8 cellular contexts compared by ENCODE assay signal in the genomic region with DNA sequence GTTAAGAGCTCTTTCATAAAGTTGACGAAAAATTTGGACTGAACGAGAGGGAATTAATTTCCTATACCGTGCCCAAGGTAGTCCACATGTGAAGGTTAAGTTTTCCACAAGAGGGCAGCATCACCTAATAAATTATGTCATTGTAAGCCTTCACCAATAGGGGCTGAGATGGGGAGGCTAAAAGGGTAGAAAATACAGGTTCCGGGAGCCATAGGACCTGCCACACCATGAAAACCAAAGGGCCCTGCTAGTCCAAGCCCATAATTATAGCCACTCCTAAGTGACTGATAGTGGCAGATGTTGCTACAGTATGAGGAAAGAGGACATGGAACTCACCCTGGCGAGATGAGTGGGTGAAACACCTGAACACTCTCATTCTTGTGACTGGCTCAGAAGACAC.
DNase-seq lines count a peak whose midpoint lies in the region; ATAC-seq and TF ChIP-seq lines count a peak whose summit lies in the region.

No MANE protein-coding gene starts in this region.

- POLR2A ChIA-PET in HEK293T (lab: Yijun Ruan, JAX): no interaction called here

- H3K9me3 ChIP-seq in heart right ventricle (no peaks in the 10 kb centered on the region), sigmoid colon (no peaks in the 10 kb centered on the region)

- no peaks in the 10 kb centered on the region for H3K4me1 ChIP-seq in heart right ventricle
- H3K4me1 ChIP-seq in sigmoid colon: no peaks in the 10 kb centered on the region

- no peak overlapping the region for H3K27ac ChIP-seq in heart right ventricle
- no peak overlapping the region for H3K27ac ChIP-seq in sigmoid colon

- WGBS in heart right ventricle, 2 donors: 30 to 32% methylated on average over 5 of the region's 5 CpGs
- 28 to 34% methylated on average over 5 of the region's 5 CpGs for WGBS in sigmoid colon, 2 donors

- peaks cover 0 to 10% (median 0%) of the 10 kb centered on the region in 9 donors for H3K36me3 ChIP-seq in heart right ventricle
- no peaks in the 10 kb centered on the region for H3K36me3 ChIP-seq in sigmoid colon

- TF ChIP-seq CTCF in GM12865 (IDR thresholded peaks at IDR 0.05; ENCODE audit: insufficient read depth, low read depth, low read length, missing control alignments) (peak; percentile 36), NB4 (IDR thresholded peaks at IDR 0.05; ENCODE audit: low read depth, low read length) (peak; percentile 7), WI38 (IDR thresholded peaks at IDR 0.05; ENCODE audit: low read depth, low read length) (peak; percentile 37; the same call in 1 of the 2 replicates), heart right ventricle (IDR thresholded peaks at IDR 0.05) (peak; percentile 21 to 73 (median 63)), sigmoid colon (IDR thresholded peaks at IDR 0.05) (peak; percentile 9 to 54 (median 42))

- H3K27me3 ChIP-seq in heart right ventricle: peaks cover 0 to 59% (median 0%) of the 10 kb centered on the region in 7 donors
- H3K27me3 ChIP-seq in sigmoid colon: no peaks in the 10 kb centered on the region

- no peak overlapping the region for H3K4me3 ChIP-seq in GM12865 (ENCODE audit: low read depth, low read length)
- H3K4me3 ChIP-seq in NB4 (ENCODE audit: low read depth, low read length): no peak overlapping the region
- no peak overlapping the region for H3K4me3 ChIP-seq in WI38 (ENCODE audit: low read depth, low read length)
- no peak overlapping the region for H3K4me3 ChIP-seq in heart right ventricle
- no peak overlapping the region for H3K4me3 ChIP-seq in sigmoid colon

- TF ChIP-seq EP300 in sigmoid colon (IDR thresholded peaks at IDR 0.05): no peak

- DNase-seq in Ammon's horn (ENCODE audit: low spot score) (peak; percentile 23), GM12865 (ENCODE audit: low read depth) (peak; percentile 48), HEK293T (ENCODE audit: extremely low spot score) (peak; percentile 66), NB4 (ENCODE audit: low read depth) (peak; percentile 56), heart right ventricle (no peak), sigmoid colon (no peak), cortex of kidney (lab: John Stamatoyannopoulos, UW) (no peak)

- TF ChIP-seq POLR2A in NB4 (IDR thresholded peaks at IDR 0.05; ENCODE audit: extremely low read depth, insufficient read length) (no peak), sigmoid colon (IDR thresholded peaks at IDR 0.05) (no peak)

- intact Hi-C loops in heart right ventricle (cut with DNase I) (loop anchor here in 9 of 10 donors (2.0 to 10.0 kb wide), 7 partner anchors 53 to 723 kb away; no protein-coding TSS in a partner anchor), sigmoid colon (cut with DNase I) (loop anchor here (5.0 kb wide), 1 partner anchor 295 kb away; no protein-coding TSS in a partner anchor)

- CTCF ChIA-PET in HEK293T (lab: Yijun Ruan, JAX): interaction anchor here (0.8 to 1.3 kb wide), 6 partner anchors 10 to 769 kb away, joined by 3 to 8 read pairs (median 4); no protein-coding TSS in a partner anchor

- ATAC-seq in heart right ventricle: peak in 6 of 8 donors; percentile 44 to 65 (median 58)

TF ChIP-seq in HEK293T, 16 proteins besides CTCF, POLR2A, EP300 and RAD21:
- TF ChIP-seq FOXA1 (IDR thresholded peaks at IDR 0.05) (no peak), TARDBP (IDR thresholded peaks at IDR 0.05) (no peak)
- TF ChIP-seq, protein P1, sequence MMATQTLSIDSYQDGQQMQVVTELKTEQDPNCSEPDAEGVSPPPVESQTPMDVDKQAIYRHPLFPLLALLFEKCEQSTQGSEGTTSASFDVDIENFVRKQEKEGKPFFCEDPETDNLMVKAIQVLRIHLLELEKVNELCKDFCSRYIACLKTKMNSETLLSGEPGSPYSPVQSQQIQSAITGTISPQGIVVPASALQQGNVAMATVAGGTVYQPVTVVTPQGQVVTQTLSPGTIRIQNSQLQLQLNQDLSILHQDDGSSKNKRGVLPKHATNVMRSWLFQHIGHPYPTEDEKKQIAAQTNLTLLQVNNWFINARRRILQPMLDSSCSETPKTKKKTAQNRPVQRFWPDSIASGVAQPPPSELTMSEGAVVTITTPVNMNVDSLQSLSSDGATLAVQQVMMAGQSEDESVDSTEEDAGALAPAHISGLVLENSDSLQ (IDR thresholded peaks at IDR 0.05): peak; percentile 46

Comparison
In these comparisons a context has a peak if more than half of its experiments do, and no peak if none do; other contexts are left out.
1. DNase-seq: peak in Ammon's horn (single experiment), GM12865 (single experiment), HEK293T (single experiment) and NB4 (single experiment); none in heart right ventricle (0 of 2), sigmoid colon (single experiment) and cortex of kidney (single experiment).
2. CTCF ChIP-seq: peak in every context shown above with its lines; median percentile 63 in heart right ventricle; 42 in sigmoid colon; 37 in WI38; 36 in GM12865; 7 in NB4.